ENCODE assay signal across 8 cellular contexts in genomic region chr1:165851034-165851658, GRCh38. TPM values are rescaled to one million over a fixed set of nuclear protein-coding genes. Genes with fewer than 3 reads are reported as not detected.
DNase-seq lines count a peak whose midpoint lies in the region; ATAC-seq, FAIRE-seq and TF ChIP-seq lines count a peak whose summit lies in the region.

No MANE protein-coding gene starts in this region.

- H3K9me1 ChIP-seq in keratinocyte (ENCODE audit: control insufficient read depth, extremely low read depth, insufficient read depth, low read length) = peaks cover 3% of the 10 kb centered on the region

- peak overlapping the region; percentile 58 for H3K27ac ChIP-seq in RWPE1
- H3K27ac ChIP-seq in keratinocyte (ENCODE audit: control insufficient read depth, insufficient read depth, low read length) = no peak overlapping the region

- H3K4me3 ChIP-seq in keratinocyte (ENCODE audit: control insufficient read depth in 2 of 3, extremely low read depth in 1 of 3, insufficient read depth in 2 of 3, low read depth in 1 of 3, low read length in 3 of 3) = peak overlapping the region in 1 of 3 experiments; percentile 19

- dilution Hi-C loops in keratinocyte (cut with MboI; ENCODE audit: extremely low pct_ligation_motif_present, low sequenced_read_pairs) = no loop called here

- H3K4me1 ChIP-seq in keratinocyte (ENCODE audit: control insufficient read depth, extremely low read depth, insufficient read depth, low read length) = peaks cover 25% of the 10 kb centered on the region

- peak; percentile 70 for ATAC-seq in HG03064 (IDR thresholded peaks at IDR 0.05; ENCODE audit: low read depth, unreplicated experiment)

- DNase-seq in SKM-1 treated with dmso at 0.1 percent for 144 hours (lab: John Stamatoyannopoulos, UW; ENCODE audit: unreplicated experiment) (peak; percentile 35), SKM-1 (lab: John Stamatoyannopoulos, UW; ENCODE audit: unreplicated experiment) (no peak), RWPE1 (ENCODE audit: low spot score) (peak; percentile 66), keratinocyte (ENCODE audit: low read depth, low spot score) (peak; percentile 44), DMS153 (lab: John Stamatoyannopoulos, UW) (no peak), dedifferentiated amniotic fluid mesenchymal stem cell (ENCODE audit: extremely low spot score) (no peak), nucleus accumbens (lab: John Stamatoyannopoulos, UW) (no peak)

- H2AFZ ChIP-seq in keratinocyte (ENCODE audit: control insufficient read depth, low read length) = no peak overlapping the region

- H4K20me1 ChIP-seq in keratinocyte (ENCODE audit: control insufficient read depth, extremely low read depth, insufficient read depth, low read length) = peaks cover 26% of the 10 kb centered on the region

- POLR2A ChIA-PET in RWPE1 (lab: Yijun Ruan, JAX; ENCODE audit: low non-redundant PET) = no interaction called here

- no peaks in the 10 kb centered on the region for H3K9me3 ChIP-seq in keratinocyte (ENCODE audit: control insufficient read depth, low read depth, low read length)

- no peaks in the 10 kb centered on the region for H3K27me3 ChIP-seq in keratinocyte (ENCODE audit: control insufficient read depth, extremely low read depth, insufficient read depth, low read length)

- H3K9ac ChIP-seq in keratinocyte (ENCODE audit: control insufficient read depth, extremely low read depth, insufficient read depth, low read length) = no peak overlapping the region

- TF ChIP-seq CTCF in RWPE1 (conservative IDR thresholded peaks at IDR 0.05; ENCODE audit: low read depth) = no peak
- no peak for TF ChIP-seq CTCF in keratinocyte (optimal IDR thresholded peaks at IDR 0.05 in 1 of 3, IDR thresholded peaks at IDR 0.05 in 1 of 3, conservative IDR thresholded peaks at IDR 0.05 in 1 of 3; ENCODE audit: extremely low read depth in 1 of 3, insufficient read depth in 2 of 3, low read length in 3 of 3)

- peaks cover 2 to 4% of the 10 kb centered on the region in 2 experiments for H3K36me3 ChIP-seq in keratinocyte (ENCODE audit: control insufficient read depth in 2 of 2, extremely low read depth in 1 of 2, insufficient read depth in 2 of 2, low read length in 2 of 2)

- peak overlapping the region; percentile 63 for H3K4me2 ChIP-seq in keratinocyte (ENCODE audit: control insufficient read depth, extremely low read depth, insufficient read depth, low read depth, low read length)

- CTCF ChIA-PET in RWPE1 (lab: Yijun Ruan, JAX) = no interaction called here

- H3K79me2 ChIP-seq in keratinocyte (ENCODE audit: control insufficient read depth, insufficient read depth, low read length) = peaks cover 88% of the 10 kb centered on the region

- peak; percentile 48 for FAIRE-seq in keratinocyte (lab: Jason Lieb, UNC)

RNA-seq across cellular contexts. Expression of gene UCK2, which starts 23.7 kb away (rescaled TPM):
- polyA plus RNA-seq in keratinocyte = 63.0 to 88.7 TPM (median 71.9 TPM) in 3 replicates
- polyA plus RNA-seq in keratinocyte (2011; ENCODE audit: low read depth) = 16.5 TPM
- polyA plus RNA-seq in keratinocyte (2011; cell fraction: cytosol; rRNA removed) = 59.6 and 60.6 TPM in 2 replicates
- polyA plus RNA-seq in keratinocyte (2011; cell fraction: nucleus; rRNA removed) = 68.1 and 69.6 TPM in 2 replicates
- polyA plus RNA-seq in keratinocyte (2012; ENCODE audit: low replicate concordance) = 35.8 and 65.3 TPM in 2 replicates
- polyA minus RNA-seq in keratinocyte = 71.9 to 91.6 TPM (median 85.6 TPM) in 3 replicates
- polyA minus RNA-seq in keratinocyte (2011; cell fraction: cytosol; rRNA and poly(A)+ RNA removed) = 65.2 TPM
- 40.6 and 53.1 TPM in 2 replicates for polyA minus RNA-seq in keratinocyte (2011; cell fraction: nucleus; rRNA and poly(A)+ RNA removed)

Comparison
In these comparisons a context has a peak if more than half of its experiments do, and no peak if none do; other contexts are left out.
1. DNase-seq: peak in SKM-1 treated with dmso at 0.1 percent for 144 hours (single experiment), RWPE1 (single experiment) and keratinocyte (single experiment); none in SKM-1 (single experiment), DMS153 (single experiment), dedifferentiated amniotic fluid mesenchymal stem cell (single experiment) and nucleus accumbens (0 of 56).